In the genomic region with DNA sequence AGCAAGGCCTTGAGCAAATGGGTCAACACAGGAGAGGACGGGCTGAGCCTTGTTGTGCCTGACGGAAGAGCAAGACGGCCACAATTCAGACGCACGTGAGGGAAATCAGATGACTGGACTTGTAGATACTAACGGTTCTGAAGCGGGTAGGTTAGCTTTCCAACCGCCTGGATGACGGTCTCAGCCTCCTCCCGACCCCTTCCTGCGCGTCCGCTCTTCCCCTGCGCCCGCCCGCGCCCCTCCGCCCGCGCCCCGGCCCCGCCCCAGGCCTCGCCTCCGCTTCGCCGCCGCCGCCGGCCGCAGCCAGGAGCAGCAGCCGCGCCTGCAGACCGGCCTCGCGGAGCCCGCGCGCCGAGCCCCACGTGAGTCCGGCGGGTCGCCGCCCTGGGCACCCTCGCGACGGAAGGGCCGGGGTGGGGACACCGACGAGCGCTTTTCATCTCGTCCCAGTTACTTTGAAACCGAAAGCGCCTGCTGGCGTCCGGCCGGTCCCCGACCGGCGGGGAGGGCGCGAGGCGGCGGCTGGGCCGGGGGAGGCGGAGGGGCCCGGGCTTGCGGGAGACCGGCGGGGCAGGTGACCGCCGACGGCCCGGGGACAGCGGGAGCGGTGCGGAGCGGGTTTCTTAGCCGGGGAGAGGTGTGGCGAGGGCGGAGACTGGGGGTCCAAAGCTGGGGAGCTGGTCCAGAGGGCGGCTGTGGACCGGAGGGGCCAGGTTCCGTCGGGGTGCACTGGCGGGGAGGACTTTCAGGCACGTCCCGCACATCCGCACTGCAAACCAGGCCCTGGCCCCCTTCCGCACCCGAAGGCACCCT, we compare ENCODE assay signal across 1 cellular context.
TF ChIP-seq lines count a peak whose summit lies in the region.

TSS of gene TRAF5 (plus strand) at position 306 of the 813 bp plus-strand sequence. CDS start 26,407 bp downstream, outside the sequence.

TF ChIP-seq in endothelial cell of umbilical vein, 7 proteins besides CTCF, POLR2A, EP300 and RAD21:
- TF ChIP-seq POLR2AphosphoS5 (IDR thresholded peaks at IDR 0.05; ENCODE audit: insufficient read depth, low read depth, low read length) (no peak), EZH2 (IDR thresholded peaks at IDR 0.05; ENCODE audit: borderline replicate concordance, low read depth, low read length, severe bottlenecking) (no peak), GATA2 (IDR thresholded peaks at IDR 0.05; ENCODE audit: insufficient read depth, insufficient read length, low read depth, low read length) (no peak), MYC (IDR thresholded peaks at IDR 0.05; ENCODE audit: low read depth, low read length) (no peak)
- TF ChIP-seq, protein P1, sequence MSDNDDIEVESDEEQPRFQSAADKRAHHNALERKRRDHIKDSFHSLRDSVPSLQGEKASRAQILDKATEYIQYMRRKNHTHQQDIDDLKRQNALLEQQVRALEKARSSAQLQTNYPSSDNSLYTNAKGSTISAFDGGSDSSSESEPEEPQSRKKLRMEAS (IDR thresholded peaks at IDR 0.05; ENCODE audit: insufficient read depth, insufficient read length) = no peak
